8 cellular contexts compared by ENCODE assay signal in the genomic region with DNA sequence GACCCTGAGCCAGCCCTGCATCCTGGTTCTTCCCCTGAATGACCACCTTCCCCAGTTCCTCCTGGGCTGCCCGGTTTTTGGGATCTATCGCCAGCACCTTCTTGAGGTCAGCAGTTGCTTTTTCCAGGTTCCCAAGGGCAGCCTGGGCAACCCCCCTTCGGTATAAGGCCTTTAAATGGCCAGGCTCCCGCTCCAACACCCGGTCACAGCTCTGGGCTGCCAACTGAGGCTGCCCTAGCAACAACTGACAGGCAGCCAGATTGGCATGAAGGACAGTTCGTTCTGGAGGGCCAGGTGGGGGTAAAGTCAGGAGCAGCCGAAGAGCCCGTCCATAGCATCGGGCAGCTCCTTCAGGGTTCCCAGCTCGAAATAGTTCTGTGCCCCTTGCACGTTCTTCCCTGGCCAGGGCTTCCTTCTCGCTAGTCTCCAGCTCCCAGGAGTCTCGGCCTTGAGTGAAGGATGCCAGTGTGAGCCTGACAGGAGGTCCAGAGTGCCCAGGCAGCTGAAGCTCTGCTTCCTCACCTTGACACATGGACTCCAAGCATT. TPM values are rescaled to one million over a fixed set of nuclear protein-coding genes. Genes with fewer than 3 reads are reported as not detected.
DNase-seq lines count a peak whose midpoint lies in the region; ATAC-seq, FAIRE-seq and TF ChIP-seq lines count a peak whose summit lies in the region.

No MANE protein-coding gene starts in this region.

- no peak for TF ChIP-seq POLR2A in ovary (IDR thresholded peaks at IDR 0.05)
- no peak for TF ChIP-seq POLR2A in H54 (IDR thresholded peaks at IDR 0.05; ENCODE audit: low read depth, low read length)

- ATAC-seq in GM18907 (IDR thresholded peaks at IDR 0.05; ENCODE audit: unreplicated experiment), result no peak

- H3K36me3 ChIP-seq in CD8-positive, alpha-beta memory T cell (ENCODE audit: insufficient read depth, low read length), result peaks cover 24% of the 10 kb centered on the region
- peaks cover 2 to 8% of the 10 kb centered on the region in 2 donors for H3K36me3 ChIP-seq in esophagus (ENCODE audit: control insufficient read depth in 2 of 2, insufficient read depth in 2 of 2, low read length in 1 of 2)
- no peaks in the 10 kb centered on the region for H3K36me3 ChIP-seq in ovary

- H3K4me3 Mint-ChIP-seq in CD8-positive, alpha-beta memory T cell, result peak overlapping the region; percentile 95 to 100 (median 99)

- H3K27ac Mint-ChIP-seq in CD8-positive, alpha-beta memory T cell, result peak overlapping the region; percentile 85 to 99 (median 98)

- H3K9me3 Mint-ChIP-seq in CD8-positive, alpha-beta memory T cell, result no peaks in the 10 kb centered on the region

- H3K27ac ChIP-seq in CD8-positive, alpha-beta memory T cell (ENCODE audit: low read depth, low read length), result peak overlapping the region; percentile 84
- H3K27ac ChIP-seq in RWPE1, result peak overlapping the region; percentile 89
- H3K27ac ChIP-seq in esophagus (ENCODE audit: low read depth in 2 of 2, low read length in 1 of 2), result peak overlapping the region; percentile 92 to 93
- H3K27ac ChIP-seq in ovary, result peak overlapping the region; percentile 80 to 85

- intact Hi-C loops in ovary (cut with DNase I), result no loop called here

- no peak for TF ChIP-seq EP300 in ovary (IDR thresholded peaks at IDR 0.05)

- TF ChIP-seq CTCF in RWPE1 (conservative IDR thresholded peaks at IDR 0.05; ENCODE audit: low read depth), result no peak
- TF ChIP-seq CTCF in ovary (IDR thresholded peaks at IDR 0.05), result no peak
- no peak for TF ChIP-seq CTCF in D721Med (IDR thresholded peaks at IDR 0.05; ENCODE audit: insufficient read depth, missing control alignments)

- peak overlapping the region; percentile 97 for H3K4me3 ChIP-seq in CD8-positive, alpha-beta memory T cell (ENCODE audit: low read length)
- H3K4me3 ChIP-seq in esophagus (ENCODE audit: low read depth in 1 of 2, low read length in 2 of 2), result peak overlapping the region; percentile 59 to 98
- H3K4me3 ChIP-seq in ovary, result peak overlapping the region; percentile 62

- peaks cover 30% of the 10 kb centered on the region for H3K4me1 ChIP-seq in CD8-positive, alpha-beta memory T cell (ENCODE audit: insufficient read depth, low read length)
- H3K4me1 ChIP-seq in esophagus (ENCODE audit: control insufficient read depth in 2 of 2, insufficient read depth in 2 of 2, low read length in 1 of 2) (peaks cover 16 to 19% of the 10 kb centered on the region in 2 donors), ovary (ENCODE audit: insufficient read depth) (peaks cover 13% of the 10 kb centered on the region)

- H3K36me3 Mint-ChIP-seq in CD8-positive, alpha-beta memory T cell, result peaks cover 3 to 40% (median 7%) of the 10 kb centered on the region in 3 donors

- no peaks in the 10 kb centered on the region for H3K9me3 ChIP-seq in CD8-positive, alpha-beta memory T cell (ENCODE audit: low read length)
- no peaks in the 10 kb centered on the region for H3K9me3 ChIP-seq in esophagus (ENCODE audit: control insufficient read depth in 2 of 2, insufficient read depth in 1 of 2, low read depth in 1 of 2, low read length in 1 of 2)
- no peaks in the 10 kb centered on the region for H3K9me3 ChIP-seq in ovary

- CTCF ChIA-PET in CD8-positive, alpha-beta memory T cell (lab: Charles Lee), result interaction anchor here (0.8 to 3.1 kb wide), 7 partner anchors 8 to 66 kb away, joined by 3 to 18 read pairs (median 4); partner anchors contain the start of gene PRRT1
- CTCF ChIA-PET in RWPE1 (lab: Yijun Ruan, JAX), result interaction anchor here (0.9 to 1.5 kb wide), 2 partner anchors 10 to 11 kb away, joined by 3 to 6 read pairs; no protein-coding TSS in a partner anchor

- WGBS in esophagus, 2 donors, result 81 to 84% methylated on average over 13 of the region's 13 CpGs
- WGBS in ovary, 3 donors, result 69 to 86% (median 76%) methylated on average over 13 of the region's 13 CpGs

- FAIRE-seq in H54 (lab: Jason Lieb, UNC) (no peak), D721Med (lab: Jason Lieb, UNC) (no peak)

- no peaks in the 10 kb centered on the region for H3K27me3 ChIP-seq in CD8-positive, alpha-beta memory T cell (ENCODE audit: insufficient read depth, low read length, poor library complexity, severe bottlenecking)
- H3K27me3 ChIP-seq in esophagus (ENCODE audit: control insufficient read depth in 1 of 2, insufficient read depth in 2 of 2, low read length in 2 of 2) (no peaks in the 10 kb centered on the region), ovary (no peaks in the 10 kb centered on the region)

- peaks cover 47 to 56% (median 53%) of the 10 kb centered on the region in 3 donors for H3K4me1 Mint-ChIP-seq in CD8-positive, alpha-beta memory T cell

- POLR2A ChIA-PET in CD8-positive, alpha-beta memory T cell (lab: Charles Lee), result interaction anchor here (0.7 to 3.6 kb wide), 4 partner anchors 62 to 843 kb away, joined by 3 to 34 read pairs (median 6); partner anchors contain the start of gene PBX2
- POLR2A ChIA-PET in RWPE1 (lab: Yijun Ruan, JAX; ENCODE audit: low non-redundant PET), result interaction anchor here (0.7 to 0.8 kb wide), 2 partner anchors 15 to 67 kb away, joined by 3 read pairs; no protein-coding TSS in a partner anchor

- no peak for DNase-seq in CD8-positive, alpha-beta memory T cell
- DNase-seq in RWPE1 (ENCODE audit: low spot score) (no peak), ovary (peak in 4 of 5 donors; percentile 30 to 60 (median 56)), H54 (ENCODE audit: insufficient read length, low spot score) (no peak), mucosa of gallbladder (ENCODE audit: low spot score) (no peak), D721Med (ENCODE audit: insufficient read length, low spot score) (no peak)

- H3K27me3 Mint-ChIP-seq in CD8-positive, alpha-beta memory T cell, result peaks cover 5% of the 10 kb centered on the region in 2 donors

RNA-seq across cellular contexts. Expression of gene ATF6B, which starts 0.8 kb away (rescaled TPM):
- 10 to 100 TPM; 72.5 to 74.4 TPM for total RNA-seq in CD8-positive, alpha-beta memory T cell
- polyA plus RNA-seq in CD8-positive, alpha-beta memory T cell, result 20.7 TPM
- polyA plus RNA-seq in esophagus (10 to 100 TPM; 47.5 to 60.2 TPM), ovary (10 to 100 TPM; 37.9 to 70.3 TPM)
- total RNA-seq in ovary (100 to 1,000 TPM in 1 of 7 donors, 10 to 100 TPM in 6; 27.8 to 100 (median 84.5) TPM), mucosa of gallbladder (119 TPM)

RNA-seq across cellular contexts. Expression of gene FKBPL, which starts 1.3 kb away (rescaled TPM):
- total RNA-seq in CD8-positive, alpha-beta memory T cell, result 1 to 10 TPM; 6.8 to 8.1 TPM
- 2.3 TPM for polyA plus RNA-seq in CD8-positive, alpha-beta memory T cell
- polyA plus RNA-seq in esophagus (10 to 100 TPM in 1 of 2 donors, 1 to 10 TPM in 1; 8.1 to 13.7 TPM), ovary (1 to 10 TPM; 4.2 to 5.5 TPM)
- total RNA-seq in ovary (1 to 10 TPM; 1.7 to 4.6 (median 4.1) TPM), mucosa of gallbladder (5.0 TPM)

RNA-seq across cellular contexts. Expression of gene TNXB, which starts 19.7 kb away (rescaled TPM):
- total RNA-seq in CD8-positive, alpha-beta memory T cell, result 1 to 10 TPM; 2.5 to 4.9 TPM
- polyA plus RNA-seq in CD8-positive, alpha-beta memory T cell, result not detected
- polyA plus RNA-seq in esophagus, result 10 to 100 TPM; 14.8 to 15.5 TPM
- total RNA-seq in ovary, result 100 to 1,000 TPM in 6 of 7 donors, 10 to 100 TPM in 1; 58.5 to 334 (median 205) TPM
- polyA plus RNA-seq in ovary, result 100 to 1,000 TPM in 1 of 2 donors, 10 to 100 TPM in 1; 13.3 to 114 TPM
- total RNA-seq in mucosa of gallbladder, result 30.1 TPM

RNA-seq across cellular contexts. Expression of gene PRRT1, which starts 22.9 kb away (rescaled TPM):
- under 1 TPM; 0.35 to 0.55 TPM for total RNA-seq in CD8-positive, alpha-beta memory T cell
- polyA plus RNA-seq in CD8-positive, alpha-beta memory T cell, result 0.72 TPM
- polyA plus RNA-seq in esophagus (1 to 10 TPM; 1.8 to 2.3 TPM), ovary (10 to 100 TPM; 16.3 to 27.7 TPM)
- total RNA-seq in ovary (10 to 100 TPM in 5 of 7 donors, 1 to 10 TPM in 2; 2.4 to 44.1 (median 28.0) TPM), mucosa of gallbladder (3.7 TPM)

RNA-seq across cellular contexts. Expression of gene PPT2, which starts 25.1 kb away (rescaled TPM):
- total RNA-seq in CD8-positive, alpha-beta memory T cell, result 10 to 100 TPM; 18.8 to 19.0 TPM
- polyA plus RNA-seq in CD8-positive, alpha-beta memory T cell, result 10.0 TPM
- polyA plus RNA-seq in esophagus (10 to 100 TPM; 20.7 to 21.6 TPM), ovary (10 to 100 TPM; 34.4 to 53.1 TPM)
- total RNA-seq in ovary (10 to 100 TPM; 33.5 to 63.9 (median 43.9) TPM), mucosa of gallbladder (17.4 TPM)

Comparison
In these comparisons a context has a peak if more than half of its experiments do, and no peak if none do; other contexts are left out.
1. DNase-seq: peak in ovary (4 of 5); none in CD8-positive, alpha-beta memory T cell (0 of 5), RWPE1 (single experiment), H54 (single experiment), mucosa of gallbladder (single experiment) and D721Med (single experiment).
2. Peak in every context shown above with its lines, with median percentiles within 50 percentile points of each other: H3K27ac ChIP-seq and H3K4me3 ChIP-seq.